In the genomic region with DNA sequence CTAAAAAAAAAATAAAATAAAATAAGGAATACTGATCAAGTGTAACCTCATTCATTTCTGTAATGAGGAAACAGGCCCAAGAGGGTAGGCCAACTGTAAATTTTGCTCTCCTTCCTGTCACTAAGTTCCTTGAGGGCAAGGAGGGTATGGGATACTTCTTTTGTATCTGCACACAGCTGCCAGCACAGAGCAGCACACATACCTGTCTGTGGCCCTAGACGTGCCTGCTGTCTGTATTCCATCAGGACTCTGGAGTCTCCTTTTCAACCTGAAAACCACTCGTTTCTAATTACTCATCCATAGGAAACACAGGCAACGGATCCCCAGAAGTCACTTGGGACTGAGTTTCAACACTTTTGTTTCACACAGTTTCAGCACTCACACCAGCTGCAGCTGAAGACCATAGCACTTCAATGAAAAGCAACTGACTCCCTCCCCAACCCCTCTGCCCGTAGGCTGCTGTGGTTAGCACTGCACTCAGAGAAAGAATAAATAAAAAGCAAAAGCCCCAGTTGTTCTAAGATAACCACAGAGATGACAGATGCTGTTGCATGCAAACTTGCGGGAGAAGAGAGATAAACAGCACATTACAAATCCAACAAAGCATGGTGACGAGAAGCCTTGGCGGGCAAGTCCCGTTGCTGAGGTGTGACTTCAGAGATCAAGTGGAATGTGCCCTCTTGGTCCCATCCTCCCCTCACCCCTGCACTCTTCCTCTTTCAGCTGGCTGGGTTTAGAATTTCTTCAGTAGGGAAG, we compare ENCODE assay signal across 8 cellular contexts. TPM values are rescaled to one million over a fixed set of nuclear protein-coding genes. Genes with fewer than 3 reads are reported as not detected.
A peak's percentile ranks its signal among the peaks of the same experiment; 100 is the strongest.
DNase-seq lines count a peak whose midpoint lies in the region; ATAC-seq lines count a peak whose summit lies in the region.

No MANE protein-coding gene starts in this region.

- H3K4me3 ChIP-seq in H7 (ENCODE audit: insufficient read depth, low read depth, low read length): no peak overlapping the region
- no peak overlapping the region for H3K4me3 ChIP-seq in HAP-1

- DNase-seq in NCI-H2107 treated with DMSO at 0.1 percent for 48 hours (lab: John Stamatoyannopoulos, UW; ENCODE audit: unreplicated experiment): peak; percentile 99
- peak; percentile 60 for DNase-seq in ecto neural progenitor cell (ENCODE audit: low spot score)
- DNase-seq in stromal cell of bone marrow (ENCODE audit: low read depth): peak; percentile 58
- DNase-seq in H7: no peak
- DNase-seq in HAP-1 (ENCODE audit: low spot score in 2 of 2): no peak
- no peak for DNase-seq in anterior cingulate cortex (lab: John Stamatoyannopoulos, UW)

- H3K9me3 ChIP-seq in HAP-1: no peaks in the 10 kb centered on the region

- peak; percentile 63 for ATAC-seq in GM18499 (IDR thresholded peaks at IDR 0.05; ENCODE audit: insufficient read depth, unreplicated experiment)
- ATAC-seq in HG02571 (IDR thresholded peaks at IDR 0.05; ENCODE audit: unreplicated experiment): peak; percentile 85

- peaks cover 14% of the 10 kb centered on the region for H3K4me1 ChIP-seq in HAP-1

- no peaks in the 10 kb centered on the region for H3K36me3 ChIP-seq in H7 (replicated peaks; ENCODE audit: control insufficient read depth, insufficient read depth, low read length)
- H3K36me3 ChIP-seq in HAP-1 (replicated peaks): no peaks in the 10 kb centered on the region

- in situ Hi-C loops in HAP-1 (cut with MboI; ENCODE audit: low sequenced_read_pairs): no loop called here

- H3K27me3 ChIP-seq in H7 (ENCODE audit: control insufficient read depth, insufficient read depth, low read length): no peaks in the 10 kb centered on the region
- no peaks in the 10 kb centered on the region for H3K27me3 ChIP-seq in HAP-1 (ENCODE audit: low read depth)

RNA-seq across cellular contexts. Expression of a gene that starts 24.9 kb away (rescaled TPM):
- total RNA-seq in H7 (2014; rRNA removed; shearing (Covaris generic)): 1.3 and 2.0 TPM in 2 replicates

Comparison
In these comparisons a context has a peak if more than half of its experiments do, and no peak if none do; other contexts are left out.
1. DNase-seq: peak in NCI-H2107 treated with DMSO at 0.1 percent for 48 hours (single experiment), ecto neural progenitor cell (single experiment) and stromal cell of bone marrow (single experiment); none in H7 (single experiment), HAP-1 (0 of 2) and anterior cingulate cortex (0 of 58).